19 cellular contexts compared by ENCODE assay signal in the genomic region with DNA sequence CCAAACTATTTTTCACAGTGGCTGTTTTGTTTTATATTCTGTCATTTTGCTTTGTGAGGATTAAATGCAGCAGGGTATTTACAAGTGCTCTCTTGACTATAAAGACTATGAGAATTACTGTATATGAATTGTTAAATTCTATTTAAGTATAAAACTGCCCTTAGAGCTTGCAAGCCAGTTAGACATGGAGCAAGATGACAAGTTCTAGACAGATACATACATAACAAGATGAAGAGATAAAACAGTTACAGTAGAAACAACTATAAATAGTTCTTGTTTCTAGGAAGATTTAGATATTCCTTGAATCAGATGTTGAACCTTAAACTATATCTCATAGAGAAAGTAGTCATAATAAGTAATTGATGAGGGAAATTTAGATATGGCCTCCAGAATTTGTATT.
DNase-seq lines count a peak whose midpoint lies in the region; ATAC-seq, FAIRE-seq and TF ChIP-seq lines count a peak whose summit lies in the region.
"Had no signal": no experiment of that assay in that cellular context is flagged by ENCODE, and none has a peak within 500 bp of the region (broad histone marks: within the 10 kb centered on the region; RNA-seq: fewer than 3 reads in every experiment).

No MANE protein-coding gene starts in this region.

- H3K4me1 ChIP-seq in GM12878 (ENCODE audit: control insufficient read depth, insufficient read depth, low read length) (peaks cover 3% of the 10 kb centered on the region; the same call in 1 of the 2 replicates), colonic mucosa (no peaks in the 10 kb centered on the region)
- H3K4me1 ChIP-seq: Caco-2 had no signal

- H3K27me3 ChIP-seq in GM12878 (replicated peaks in 1 of 2; ENCODE audit: control insufficient read depth in 2 of 2, insufficient read depth in 2 of 2, low read length in 1 of 2): no peaks in the 10 kb centered on the region; a peak in 1 of 4 replicates
- no peaks in the 10 kb centered on the region for H3K27me3 ChIP-seq in colonic mucosa
- H3K27me3 ChIP-seq: MG63 had no signal

- H4K20me1 ChIP-seq in GM12878 (ENCODE audit: control insufficient read depth, insufficient read depth): no peaks in the 10 kb centered on the region

- SMC1A ChIA-PET in GM12878 (lab: Charles Lee; ENCODE audit: uncharacterized antibody, unreplicated experiment): interaction anchor here (1.0 to 2.3 kb wide), 4 partner anchors 16 to 163 kb away, joined by 3 to 8 read pairs (median 4); no protein-coding TSS in a partner anchor

- H3K4me2 ChIP-seq in GM12878 (ENCODE audit: control insufficient read depth, insufficient read depth): no peak overlapping the region

- H3K9ac ChIP-seq in GM12878 (ENCODE audit: control insufficient read depth, insufficient read depth, low read length) (no peak overlapping the region), colonic mucosa (ENCODE audit: low read depth in 2 of 2, low read length in 2 of 2) (no peak overlapping the region)

- peak overlapping the region; percentile 59 for H3K27ac Mint-ChIP-seq in activated naive CD4-positive, alpha-beta T cell treated with anti-CD3 and anti-CD28 coated beads for 36 hours
- H3K27ac Mint-ChIP-seq in T-helper 17 cell: peak overlapping the region; percentile 8
- H3K27ac Mint-ChIP-seq: B cell; CD8-positive, alpha-beta T cell had no signal

- TF ChIP-seq POLR2A in GM12878 (IDR thresholded peaks at IDR 0.05; ENCODE audit: low read depth, low read length): no peak

- no peak for TF ChIP-seq EP300 in GM12878 (IDR thresholded peaks at IDR 0.05; ENCODE audit: borderline replicate concordance in 1 of 2, control insufficient read depth in 1 of 2, low read depth in 2 of 2, low read length in 2 of 2)

- TF ChIP-seq RAD21 in GM12878 (IDR thresholded peaks at IDR 0.05; ENCODE audit: insufficient read depth, low read depth, low read length): no peak

- TF ChIP-seq CTCF in GM12878 (IDR thresholded peaks at IDR 0.05 in 2 of 3, conservative IDR thresholded peaks at IDR 0.05 in 1 of 3; ENCODE audit: control insufficient read depth in 2 of 3, extremely low read depth in 1 of 3, insufficient read depth in 1 of 3, low read depth in 3 of 3, low read length in 3 of 3) (no peak), colonic mucosa (IDR thresholded peaks at IDR 0.05) (no peak)

- CTCF ChIA-PET in activated naive CD4-positive, alpha-beta T cell treated with anti-CD3 and anti-CD28 coated beads for 36 hours (lab: Charles Lee): interaction anchor here (1.3 kb wide), 1 partner anchor 340 kb away, joined by 3 read pairs; no protein-coding TSS in a partner anchor
- CTCF ChIA-PET in GM12878 (lab: Yijun Ruan, JAX): no interaction called here

- ATAC-seq in T-helper 17 cell (no peak), GM12878 (no peak)
- ATAC-seq: CD8-positive, alpha-beta T cell; PC-3 had no signal

- no peaks in the 10 kb centered on the region for H3K9me3 ChIP-seq in T-helper 17 cell (ENCODE audit: control insufficient read depth, low read length, poor library complexity, severe bottlenecking)
- no peaks in the 10 kb centered on the region; the same call in 2 of the 3 replicates for H3K9me3 ChIP-seq in GM12878 (replicated peaks; ENCODE audit: control insufficient read depth, insufficient read depth, low read length)
- no peaks in the 10 kb centered on the region for H3K9me3 ChIP-seq in colonic mucosa
- H3K9me3 ChIP-seq: Caco-2, MG63 had no signal

- intact Hi-C loops in activated naive CD4-positive, alpha-beta T cell treated with anti-CD3 and anti-CD28 coated beads for 36 hours (cut with micrococcal nuclease): loop anchor here (1.0 kb wide), 1 partner anchor 336 kb away; no protein-coding TSS in a partner anchor
- intact Hi-C loops in GM12878 (cut with micrococcal nuclease; ENCODE audit: unreplicated experiment) (no loop called here), colonic mucosa (cut with DNase I) (no loop called here)

- H3K27ac ChIP-seq in GM12878 (ENCODE audit: control insufficient read depth, insufficient read depth) (no peak overlapping the region), colonic mucosa (no peak overlapping the region)
- H3K27ac ChIP-seq: C4-2B had no signal

- H3K4me1 Mint-ChIP-seq in activated naive CD4-positive, alpha-beta T cell treated with anti-CD3 and anti-CD28 coated beads for 36 hours (ENCODE audit: low read depth): peaks cover 17% of the 10 kb centered on the region
- peaks cover 10% of the 10 kb centered on the region for H3K4me1 Mint-ChIP-seq in T-helper 17 cell
- H3K4me1 Mint-ChIP-seq: B cell had no signal

- in situ Hi-C loops in GM12878 (cut with MboI) (no loop called here), G401 (cut with HindIII; ENCODE audit: low sequenced_read_pairs) (no loop called here)

- peak overlapping the region; percentile 21; the same call in 1 of the 2 replicates for H2AFZ ChIP-seq in GM12878 (ENCODE audit: control insufficient read depth, low read depth, low read length)

- no peaks in the 10 kb centered on the region for H3K36me3 Mint-ChIP-seq in activated naive CD4-positive, alpha-beta T cell treated with anti-CD3 and anti-CD28 coated beads for 36 hours (ENCODE audit: low read depth)
- no peaks in the 10 kb centered on the region for H3K36me3 Mint-ChIP-seq in T-helper 17 cell (ENCODE audit: low read depth)
- H3K36me3 Mint-ChIP-seq: CD8-positive, alpha-beta T cell had no signal

- H3K27me3 Mint-ChIP-seq in activated naive CD4-positive, alpha-beta T cell treated with anti-CD3 and anti-CD28 coated beads for 36 hours (ENCODE audit: low read depth): peaks cover 2% of the 10 kb centered on the region
- no peaks in the 10 kb centered on the region for H3K27me3 Mint-ChIP-seq in T-helper 17 cell

- RAD21 ChIA-PET in GM12878 (lab: Charles Lee; ENCODE audit: unreplicated experiment): no interaction called here

- no peaks in the 10 kb centered on the region for H3K36me3 ChIP-seq in GM12878 (ENCODE audit: control insufficient read depth in 2 of 2, insufficient read depth in 2 of 2, low read length in 1 of 2)
- H3K36me3 ChIP-seq in colonic mucosa: no peaks in the 10 kb centered on the region
- H3K36me3 ChIP-seq: MG63 had no signal

- no peak for FAIRE-seq in GM12878 (lab: Jason Lieb, UNC)
- FAIRE-seq: H1 had no signal

- H3K4me3 ChIP-seq in GM12878: no peak overlapping the region
- no peak overlapping the region for H3K4me3 ChIP-seq in colonic mucosa
- H3K4me3 ChIP-seq: MG63 had no signal

- H3K79me2 ChIP-seq in GM12878 (ENCODE audit: control insufficient read depth, insufficient read depth, low read length): no peaks in the 10 kb centered on the region

- no peak for DNase-seq in activated naive CD4-positive, alpha-beta T cell treated with anti-CD3 and anti-CD28 coated beads for 36 hours
- DNase-seq in activated naive CD4-positive, alpha-beta T cell treated with anti-CD3 and anti-CD28 coated beads, Interleukin-2, amount 50 U/mL, for 16 hours: no peak
- DNase-seq in T-helper 17 cell (no peak), GM12878 (ENCODE audit: low read depth, low spot score) (no peak), G401 (ENCODE audit: low spot score) (no peak), NCI-H748 (lab: John Stamatoyannopoulos, UW; ENCODE audit: unreplicated experiment) (no peak), colonic mucosa (no peak)
- DNase-seq: Caco-2; CD8-positive, alpha-beta T cell; GF-D8; HCEC 1CT; KG1; MG63; NCI-H2029 treated with DMSO at 0.1 percent for 48 hours; NCI-H526 treated with DMSO at 0.1 percent for 48 hours; PC-3 had no signal

- POLR2A ChIA-PET in GM12878 (lab: Charles Lee): no interaction called here

- no TSS peak for BruUV-seq in GM12878 (replicated peaks; lab: Mats Ljungman, UMichigan)

- H3K9me3 Mint-ChIP-seq in activated naive CD4-positive, alpha-beta T cell treated with anti-CD3 and anti-CD28 coated beads for 36 hours: peaks cover 4% of the 10 kb centered on the region

- no peak overlapping the region for H3K4me3 Mint-ChIP-seq in activated naive CD4-positive, alpha-beta T cell treated with anti-CD3 and anti-CD28 coated beads for 36 hours
- H3K4me3 Mint-ChIP-seq in T-helper 17 cell: peak overlapping the region; percentile 66
- H3K4me3 Mint-ChIP-seq: B cell; CD8-positive, alpha-beta T cell had no signal

TF ChIP-seq in GM12878, 131 proteins besides CTCF, POLR2A, EP300 and RAD21 (continues in another document):
- TF ChIP-seq SRF (IDR thresholded peaks at IDR 0.05; ENCODE audit: low read depth in 2 of 2, low read length in 2 of 2) (no peak), NR2C1 (IDR thresholded peaks at IDR 0.05) (no peak), NFYA (IDR thresholded peaks at IDR 0.05; ENCODE audit: borderline replicate concordance, low read depth, low read length) (no peak), FOXM1 (IDR thresholded peaks at IDR 0.05; ENCODE audit: low read depth, low read length) (no peak), HDAC2 (IDR thresholded peaks at IDR 0.05) (no peak), SUPT20H (IDR thresholded peaks at IDR 0.05; ENCODE audit: borderline replicate concordance, control insufficient read depth, low read depth, low read length) (no peak), TCF12 (IDR thresholded peaks at IDR 0.05; ENCODE audit: low read depth, low read length) (no peak)
- TF ChIP-seq, protein P1, sequence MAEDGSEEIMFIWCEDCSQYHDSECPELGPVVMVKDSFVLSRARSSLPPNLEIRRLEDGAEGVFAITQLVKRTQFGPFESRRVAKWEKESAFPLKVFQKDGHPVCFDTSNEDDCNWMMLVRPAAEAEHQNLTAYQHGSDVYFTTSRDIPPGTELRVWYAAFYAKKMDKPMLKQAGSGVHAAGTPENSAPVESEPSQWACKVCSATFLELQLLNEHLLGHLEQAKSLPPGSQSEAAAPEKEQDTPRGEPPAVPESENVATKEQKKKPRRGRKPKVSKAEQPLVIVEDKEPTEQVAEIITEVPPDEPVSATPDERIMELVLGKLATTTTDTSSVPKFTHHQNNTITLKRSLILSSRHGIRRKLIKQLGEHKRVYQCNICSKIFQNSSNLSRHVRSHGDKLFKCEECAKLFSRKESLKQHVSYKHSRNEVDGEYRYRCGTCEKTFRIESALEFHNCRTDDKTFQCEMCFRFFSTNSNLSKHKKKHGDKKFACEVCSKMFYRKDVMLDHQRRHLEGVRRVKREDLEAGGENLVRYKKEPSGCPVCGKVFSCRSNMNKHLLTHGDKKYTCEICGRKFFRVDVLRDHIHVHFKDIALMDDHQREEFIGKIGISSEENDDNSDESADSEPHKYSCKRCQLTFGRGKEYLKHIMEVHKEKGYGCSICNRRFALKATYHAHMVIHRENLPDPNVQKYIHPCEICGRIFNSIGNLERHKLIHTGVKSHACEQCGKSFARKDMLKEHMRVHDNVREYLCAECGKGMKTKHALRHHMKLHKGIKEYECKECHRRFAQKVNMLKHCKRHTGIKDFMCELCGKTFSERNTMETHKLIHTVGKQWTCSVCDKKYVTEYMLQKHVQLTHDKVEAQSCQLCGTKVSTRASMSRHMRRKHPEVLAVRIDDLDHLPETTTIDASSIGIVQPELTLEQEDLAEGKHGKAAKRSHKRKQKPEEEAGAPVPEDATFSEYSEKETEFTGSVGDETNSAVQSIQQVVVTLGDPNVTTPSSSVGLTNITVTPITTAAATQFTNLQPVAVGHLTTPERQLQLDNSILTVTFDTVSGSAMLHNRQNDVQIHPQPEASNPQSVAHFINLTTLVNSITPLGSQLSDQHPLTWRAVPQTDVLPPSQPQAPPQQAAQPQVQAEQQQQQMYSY (CRISPR knock-in tag; IDR thresholded peaks at IDR 0.05): no peak
